In genomic region chr3:85605066-85605465, GRCh38 we compare ENCODE assay signal across 19 cellular contexts.
"Had no signal": no experiment of that assay in that cellular context is flagged by ENCODE, and none has a peak within 500 bp of the region (broad histone marks: within the 10 kb centered on the region; RNA-seq: fewer than 3 reads in every experiment).

No MANE protein-coding gene starts in this region.

- H3K9me3 ChIP-seq: MG63 had no signal

- ATAC-seq: HepG2, SK-N-SH treated with all-trans-retinoic acid at 6 μM for 48 hours had no signal

- H3K4me3 ChIP-seq: MG63 had no signal

- DNase-seq: IMR-90, Karpas-422, KG1, MG63, NCI-H1092, NCI-H1105 treated with DMSO at 0.1 percent for 48 hours, NCI-H1417 treated with DMSO at 0.1 percent for 48 hours, NCI-H146, NCI-H1930, NCI-H2081, NCI-H2107, NCI-H2227 treated with DMSO at 0.1 percent for 48 hours, NCI-H510A, NCI-H526 treated with DMSO at 0.1 percent for 48 hours, NCI-H748 treated with DMSO at 0.1 percent for 48 hours, SHP77 had no signal

- H3K27ac ChIP-seq: RWPE1 had no signal

- H3K27me3 ChIP-seq: MG63 had no signal

- H3K36me3 ChIP-seq: MG63 had no signal
